In genomic region chrX:118564498-118564897, GRCh38 we compare ENCODE assay signal across 22 cellular contexts.
"Had no signal": no experiment of that assay in that cellular context is flagged by ENCODE, and none has a peak within 500 bp of the region (broad histone marks: within the 10 kb centered on the region; RNA-seq: fewer than 3 reads in every experiment).

No MANE protein-coding gene starts in this region.

- H3K9me3 Mint-ChIP-seq: activated B cell treated with CpG ODN at 0.5 μM for 24 hours; activated CD4-positive, alpha-beta T cell treated with anti-CD3 and anti-CD28 coated beads, Interleukin-2, amount 10 ng/mL, durations not matched to agents 7 days and 5 days; activated T-helper 1 cell treated with anti-CD3 and anti-CD28 coated beads, Interleukin-12 subunit alpha, Interleukin-12 subunit beta, Interleukin-2, Interleukin-4 antibody, amounts not matched to agents 30 ng/mL and 10 ng/mL and 1 ng/mL, durations not matched to agents 14 hours and 24 hours and 36 hours; immature natural killer cell had no signal

- H3K27me3 Mint-ChIP-seq: activated B cell treated with CpG ODN at 0.5 μM for 24 hours; activated CD4-positive, alpha-beta T cell treated with anti-CD3 and anti-CD28 coated beads, Interleukin-2, amount 10 ng/mL, durations not matched to agents 7 days and 5 days; naive B cell had no signal

- DNase-seq: activated B cell treated with CpG ODN at 0.5 μM for 24 hours; activated CD4-positive, alpha-beta T cell treated with anti-CD3 and anti-CD28 coated beads, Interleukin-2, amount 10 ng/mL, durations not matched to agents 7 days and 5 days; activated CD8-positive, alpha-beta memory T cell treated with anti-CD3 and anti-CD28 coated beads for 24 hours; activated CD8-positive, alpha-beta memory T cell treated with anti-CD3 and anti-CD28 coated beads, Interleukin-2, amount 50 U/mL, for 48 hours; aorta; brain microvascular endothelial cell; caudate nucleus; effector memory CD4-positive, alpha-beta T cell; glutamatergic neuron; immature natural killer cell; lower lobe of right lung; naive B cell; SJCRH30; small intestine; stimulated activated CD4-positive, alpha-beta T cell treated with anti-CD3 and anti-CD28 coated beads, Interleukin-2, amount 100 ng/mL, for 24 hours; stimulated activated naive CD4-positive, alpha-beta T cell; T-helper 1 cell; T1000; upper lobe of right lung had no signal

- H3K4me3 Mint-ChIP-seq: activated B cell treated with CpG ODN at 0.5 μM for 24 hours; activated CD4-positive, alpha-beta T cell treated with anti-CD3 and anti-CD28 coated beads, Interleukin-2, amount 10 ng/mL, durations not matched to agents 7 days and 5 days; activated T-helper 1 cell treated with anti-CD3 and anti-CD28 coated beads, Interleukin-12 subunit alpha, Interleukin-12 subunit beta, Interleukin-2, Interleukin-4 antibody, amounts not matched to agents 30 ng/mL and 10 ng/mL and 1 ng/mL, durations not matched to agents 14 hours and 24 hours and 36 hours; immature natural killer cell; naive B cell had no signal

- ATAC-seq: left lobe of liver, lower lobe of right lung, sciatic nerve, upper lobe of right lung had no signal

- H3K27ac Mint-ChIP-seq: activated CD4-positive, alpha-beta T cell treated with anti-CD3 and anti-CD28 coated beads, Interleukin-2, amount 10 ng/mL, durations not matched to agents 7 days and 5 days; activated T-helper 1 cell treated with anti-CD3 and anti-CD28 coated beads, Interleukin-12 subunit alpha, Interleukin-12 subunit beta, Interleukin-2, Interleukin-4 antibody, amounts not matched to agents 30 ng/mL and 10 ng/mL and 1 ng/mL, durations not matched to agents 14 hours and 24 hours and 36 hours had no signal
